8 cellular contexts compared by ENCODE assay signal in genomic region chr6:31836036-31836675, GRCh38. TPM values are rescaled to one million over a fixed set of nuclear protein-coding genes. Genes with fewer than 3 reads are reported as not detected.
DNase-seq lines count a peak whose midpoint lies in the region; ATAC-seq, FAIRE-seq and TF ChIP-seq lines count a peak whose summit lies in the region.

No MANE protein-coding gene starts in this region.

- TF ChIP-seq CTCF in OCI-LY1 (IDR thresholded peaks at IDR 0.05; ENCODE audit: low read length): no peak
- no peak for TF ChIP-seq CTCF in endothelial cell of umbilical vein (IDR thresholded peaks at IDR 0.05; ENCODE audit: extremely low read depth in 1 of 2, insufficient read depth in 1 of 2, low read depth in 1 of 2, low read length in 2 of 2)
- no peak for TF ChIP-seq CTCF in pancreas (IDR thresholded peaks at IDR 0.05)

- H3K4me2 ChIP-seq in OCI-LY1 (ENCODE audit: low read length): peak overlapping the region; percentile 95
- peak overlapping the region; percentile 86 for H3K4me2 ChIP-seq in endothelial cell of umbilical vein (ENCODE audit: insufficient read depth, low read length)

- no peak for ATAC-seq in pancreas
- ATAC-seq in HG02981 (IDR thresholded peaks at IDR 0.05; ENCODE audit: unreplicated experiment): no peak

- H2AFZ ChIP-seq in OCI-LY1 (ENCODE audit: low read length) (no peak overlapping the region), endothelial cell of umbilical vein (ENCODE audit: low read depth, low read length) (no peak overlapping the region)

- DNase-seq in endothelial cell of umbilical vein (ENCODE audit: low read depth, low spot score) (no peak), pancreas (no peak), iPS-NIHi11 (ENCODE audit: low spot score) (no peak), NCI-H128 (lab: John Stamatoyannopoulos, UW; ENCODE audit: unreplicated experiment) (no peak), inferior parietal cortex (ENCODE audit: extremely low spot score) (no peak)

- H3F3A ChIP-seq in OCI-LY1 (ENCODE audit: insufficient read depth, low read length): peaks cover 31% of the 10 kb centered on the region

- POLR2A ChIA-PET in endothelial cell of umbilical vein (lab: Charles Lee): interaction anchor here (0.6 to 1.6 kb wide), 5 partner anchors 9 to 61 kb away, joined by 3 to 7 read pairs (median 4); partner anchors contain the start of genes EHMT2 and HSPA1B

- H3K27ac ChIP-seq in OCI-LY1 (ENCODE audit: low read depth, low read length, poor library complexity, severe bottlenecking): peak overlapping the region; percentile 97
- peak overlapping the region; percentile 38 for H3K27ac ChIP-seq in endothelial cell of umbilical vein (ENCODE audit: insufficient read depth, low read depth, low read length)
- H3K27ac ChIP-seq in pancreas: peak overlapping the region in 2 of 4 donors; percentile 27 to 47

- peaks cover 39% of the 10 kb centered on the region for H3K79me2 ChIP-seq in OCI-LY1 (ENCODE audit: insufficient read depth, low read length)
- H3K79me2 ChIP-seq in endothelial cell of umbilical vein (ENCODE audit: control insufficient read depth, insufficient read depth, low read length): peaks cover 49% of the 10 kb centered on the region

- dilution Hi-C loops in endothelial cell of umbilical vein (cut with MboI; ENCODE audit: extremely low pct_ligation_motif_present, low sequenced_read_pairs): no loop called here

- intact Hi-C loops in endothelial cell of umbilical vein (cut with micrococcal nuclease) (loop anchor here (10.0 kb wide), 1 partner anchor 119 kb away; the partner anchor contains the start of genes NELFE and SKIC2), pancreas (cut with DNase I) (loop anchor here in 1 of 3 donors (10.0 kb wide), 1 partner anchor 61 kb away; the partner anchor contains the start of gene VWA7)

- H3K9me3 ChIP-seq in ES-I3 (ENCODE audit: control insufficient read depth, insufficient read depth, low read length) (no peaks in the 10 kb centered on the region), OCI-LY1 (ENCODE audit: low read length) (no peaks in the 10 kb centered on the region), endothelial cell of umbilical vein (replicated peaks; ENCODE audit: control insufficient read depth, insufficient read depth, low read length) (no peaks in the 10 kb centered on the region), pancreas (no peaks in the 10 kb centered on the region)

- no peaks in the 10 kb centered on the region for H3K9me2 ChIP-seq in OCI-LY1 (ENCODE audit: low read depth, low read length)

- no peak for TF ChIP-seq POLR2A in endothelial cell of umbilical vein (IDR thresholded peaks at IDR 0.05; ENCODE audit: low read depth, low read length)

- H3K27me3 ChIP-seq in OCI-LY1 (ENCODE audit: insufficient read depth, low read length) (no peaks in the 10 kb centered on the region), endothelial cell of umbilical vein (ENCODE audit: control insufficient read depth in 2 of 2, insufficient read depth in 2 of 2, low read length in 2 of 2) (no peaks in the 10 kb centered on the region), pancreas (no peaks in the 10 kb centered on the region)

- H4K20me1 ChIP-seq in OCI-LY1 (ENCODE audit: insufficient read depth, low read length): no peaks in the 10 kb centered on the region
- peaks cover 8% of the 10 kb centered on the region for H4K20me1 ChIP-seq in endothelial cell of umbilical vein (replicated peaks; ENCODE audit: control insufficient read depth, extremely low read depth, insufficient read depth, low read length)

- WGBS in pancreas, 2 donors: 11 to 13% methylated on average over 16 of the region's 16 CpGs

- no peaks in the 10 kb centered on the region for H3K9me1 ChIP-seq in endothelial cell of umbilical vein (replicated peaks; ENCODE audit: control insufficient read depth, extremely low read depth, insufficient read depth, low read length)

- H3K9ac ChIP-seq in ES-I3 (ENCODE audit: low read depth, low read length) (peak overlapping the region; percentile 100), OCI-LY1 (ENCODE audit: low read length) (peak overlapping the region; percentile 99), endothelial cell of umbilical vein (replicated peaks; ENCODE audit: extremely low read depth, insufficient read depth, low read length) (peak overlapping the region; percentile 99)

- FAIRE-seq in endothelial cell of umbilical vein (lab: Jason Lieb, UNC) (peak; percentile 33), pancreas (lab: Jason Lieb, UNC) (no peak)

- CTCF ChIA-PET in endothelial cell of umbilical vein (lab: Charles Lee): interaction anchor here (1.0 to 1.5 kb wide), 5 partner anchors 23 to 117 kb away, joined by 3 to 7 read pairs (median 3); no protein-coding TSS in a partner anchor

- H3K4me1 ChIP-seq in ES-I3 (ENCODE audit: insufficient read depth, low read length): peaks cover 17% of the 10 kb centered on the region
- H3K4me1 ChIP-seq in OCI-LY1 (ENCODE audit: insufficient read depth, low read length, severe bottlenecking): peaks cover 65% of the 10 kb centered on the region
- peaks cover 27% of the 10 kb centered on the region for H3K4me1 ChIP-seq in endothelial cell of umbilical vein (ENCODE audit: control insufficient read depth, extremely low read depth, insufficient read depth, low read length)
- H3K4me1 ChIP-seq in pancreas: peaks cover 12 to 33% (median 23%) of the 10 kb centered on the region in 3 donors

- H3K4me3 ChIP-seq in OCI-LY1 (ENCODE audit: low read depth, low read length, poor library complexity, severe bottlenecking) (peak overlapping the region; percentile 96), endothelial cell of umbilical vein (replicated peaks in 1 of 3; ENCODE audit: insufficient read depth in 1 of 3, low read depth in 1 of 3, low read length in 3 of 3) (peak overlapping the region; percentile 38 to 98 (median 81)), pancreas (peak overlapping the region; percentile 54 to 87 (median 81))

- H3K36me3 ChIP-seq in ES-I3 (ENCODE audit: insufficient read depth, low read length): peaks cover 48% of the 10 kb centered on the region
- peaks cover 64% of the 10 kb centered on the region for H3K36me3 ChIP-seq in OCI-LY1 (ENCODE audit: insufficient read depth, low read length)
- peaks cover 21 to 27% of the 10 kb centered on the region in 2 experiments for H3K36me3 ChIP-seq in endothelial cell of umbilical vein (ENCODE audit: control insufficient read depth in 2 of 2, extremely low read depth in 1 of 2, insufficient read depth in 2 of 2, low read length in 2 of 2)
- H3K36me3 ChIP-seq in pancreas: peaks cover 0 to 16% (median 9%) of the 10 kb centered on the region in 3 donors

- BruUV-seq in endothelial cell of umbilical vein (replicated peaks; lab: Mats Ljungman, UMichigan): TSS peak; percentile 30

RNA-seq across cellular contexts. Expression of gene HSPA1B, which starts 8.6 kb away (rescaled TPM):
- total RNA-seq in endothelial cell of umbilical vein (49.3 and 54.0 TPM in 2 replicates), pancreas (100 to 1,000 TPM in 2 of 6 donors, 10 to 100 TPM in 4; 24.6 to 248 (median 43.2) TPM)
- polyA plus RNA-seq in endothelial cell of umbilical vein (27.1 and 31.7 TPM in 2 replicates), pancreas (10 to 100 TPM; 18.4 to 60.4 TPM)
- 13.4 and 15.4 TPM in 2 replicates for polyA plus RNA-seq in endothelial cell of umbilical vein (2011; cell fraction: cytosol; rRNA removed)
- 23.8 and 26.3 TPM in 2 replicates for polyA plus RNA-seq in endothelial cell of umbilical vein (2011; cell fraction: nucleus; rRNA removed)
- polyA plus RNA-seq in endothelial cell of umbilical vein (2012): 27.0 and 39.2 TPM in 2 replicates
- 30.0 and 46.3 TPM in 2 replicates for polyA minus RNA-seq in endothelial cell of umbilical vein
- polyA minus RNA-seq in endothelial cell of umbilical vein (2011; cell fraction: cytosol; rRNA and poly(A)+ RNA removed): 261 TPM
- 11.5 and 22.2 TPM in 2 replicates for polyA minus RNA-seq in endothelial cell of umbilical vein (2011; cell fraction: nucleus; rRNA and poly(A)+ RNA removed)

RNA-seq across cellular contexts. Expression of gene HSPA1A, which starts 20.8 kb away (rescaled TPM):
- total RNA-seq in endothelial cell of umbilical vein (55.6 and 58.3 TPM in 2 replicates), pancreas (100 to 1,000 TPM in 1 of 6 donors, 10 to 100 TPM in 5; 18.2 to 195 (median 29.6) TPM)
- polyA plus RNA-seq in endothelial cell of umbilical vein (56.0 and 57.2 TPM in 2 replicates), pancreas (10 to 100 TPM; 51.7 to 85.0 TPM)
- polyA plus RNA-seq in endothelial cell of umbilical vein (2011; cell fraction: cytosol; rRNA removed): 36.9 and 38.7 TPM in 2 replicates
- 35.7 and 40.1 TPM in 2 replicates for polyA plus RNA-seq in endothelial cell of umbilical vein (2011; cell fraction: nucleus; rRNA removed)
- polyA plus RNA-seq in endothelial cell of umbilical vein (2012): 36.6 and 43.0 TPM in 2 replicates
- polyA minus RNA-seq in endothelial cell of umbilical vein: 28.8 and 30.6 TPM in 2 replicates
- 183 TPM for polyA minus RNA-seq in endothelial cell of umbilical vein (2011; cell fraction: cytosol; rRNA and poly(A)+ RNA removed)
- 13.9 and 24.8 TPM in 2 replicates for polyA minus RNA-seq in endothelial cell of umbilical vein (2011; cell fraction: nucleus; rRNA and poly(A)+ RNA removed)

RNA-seq across cellular contexts. Expression of gene HSPA1L, which starts 21.1 kb away (rescaled TPM):
- 0.74 and 0.77 TPM in 2 replicates for total RNA-seq in endothelial cell of umbilical vein
- polyA plus RNA-seq in endothelial cell of umbilical vein: 0.32 and 0.35 TPM in 2 replicates
- 0.31 TPM in 2 replicates for polyA plus RNA-seq in endothelial cell of umbilical vein (2011; cell fraction: cytosol; rRNA removed)
- 0.34 and 0.38 TPM in 2 replicates for polyA plus RNA-seq in endothelial cell of umbilical vein (2011; cell fraction: nucleus; rRNA removed)
- polyA plus RNA-seq in endothelial cell of umbilical vein (2012): 0.27 and 0.38 TPM in 2 replicates
- 0.79 and 1.7 TPM in 2 replicates for polyA minus RNA-seq in endothelial cell of umbilical vein
- 0.72 TPM for polyA minus RNA-seq in endothelial cell of umbilical vein (2011; cell fraction: cytosol; rRNA and poly(A)+ RNA removed)
- polyA minus RNA-seq in endothelial cell of umbilical vein (2011; cell fraction: nucleus; rRNA and poly(A)+ RNA removed): not detected in 2 replicates
- 1 to 10 TPM in 2 of 6 donors, under 1 TPM in 4; 0.51 to 1.2 (median 0.68) TPM for total RNA-seq in pancreas
- polyA plus RNA-seq in pancreas: 1 to 10 TPM in 1 of 2 donors, under 1 TPM in 1; 0.46 to 1.0 TPM

RNA-seq across cellular contexts. Expression of gene NEU1, which starts 26.5 kb away (rescaled TPM):
- total RNA-seq in endothelial cell of umbilical vein (61.3 and 62.8 TPM in 2 replicates), pancreas (10 to 100 TPM; 19.0 to 34.7 (median 22.2) TPM)
- polyA plus RNA-seq in endothelial cell of umbilical vein (111 and 115 TPM in 2 replicates), pancreas (10 to 100 TPM; 26.5 to 38.5 TPM)
- 74.1 and 84.9 TPM in 2 replicates for polyA plus RNA-seq in endothelial cell of umbilical vein (2011; cell fraction: cytosol; rRNA removed)
- 42.3 and 48.1 TPM in 2 replicates for polyA plus RNA-seq in endothelial cell of umbilical vein (2011; cell fraction: nucleus; rRNA removed)
- polyA plus RNA-seq in endothelial cell of umbilical vein (2012): 41.5 and 51.3 TPM in 2 replicates
- 73.1 and 73.9 TPM in 2 replicates for polyA minus RNA-seq in endothelial cell of umbilical vein
- polyA minus RNA-seq in endothelial cell of umbilical vein (2011; cell fraction: cytosol; rRNA and poly(A)+ RNA removed): 15.0 TPM
- polyA minus RNA-seq in endothelial cell of umbilical vein (2011; cell fraction: nucleus; rRNA and poly(A)+ RNA removed): 15.0 and 15.6 TPM in 2 replicates

RNA-seq across cellular contexts. Expression of gene LSM2, which starts 29.4 kb away (rescaled TPM):
- total RNA-seq in endothelial cell of umbilical vein: 78.1 and 78.6 TPM in 2 replicates
- 86.0 and 95.5 TPM in 2 replicates for polyA plus RNA-seq in endothelial cell of umbilical vein
- 92.9 and 111 TPM in 2 replicates for polyA plus RNA-seq in endothelial cell of umbilical vein (2011; cell fraction: cytosol; rRNA removed)
- 26.0 and 27.1 TPM in 2 replicates for polyA plus RNA-seq in endothelial cell of umbilical vein (2011; cell fraction: nucleus; rRNA removed)
- 71.2 and 88.1 TPM in 2 replicates for polyA plus RNA-seq in endothelial cell of umbilical vein (2012)
- 51.1 and 55.1 TPM in 2 replicates for polyA minus RNA-seq in endothelial cell of umbilical vein
- polyA minus RNA-seq in endothelial cell of umbilical vein (2011; cell fraction: cytosol; rRNA and poly(A)+ RNA removed): 42.9 TPM
- 6.0 and 7.9 TPM in 2 replicates for polyA minus RNA-seq in endothelial cell of umbilical vein (2011; cell fraction: nucleus; rRNA and poly(A)+ RNA removed)
- total RNA-seq in pancreas: 10 to 100 TPM; 11.0 to 23.1 (median 19.0) TPM
- 10 to 100 TPM; 25.1 to 27.3 TPM for polyA plus RNA-seq in pancreas
